8 cellular contexts compared by ENCODE assay signal in the genomic region with DNA sequence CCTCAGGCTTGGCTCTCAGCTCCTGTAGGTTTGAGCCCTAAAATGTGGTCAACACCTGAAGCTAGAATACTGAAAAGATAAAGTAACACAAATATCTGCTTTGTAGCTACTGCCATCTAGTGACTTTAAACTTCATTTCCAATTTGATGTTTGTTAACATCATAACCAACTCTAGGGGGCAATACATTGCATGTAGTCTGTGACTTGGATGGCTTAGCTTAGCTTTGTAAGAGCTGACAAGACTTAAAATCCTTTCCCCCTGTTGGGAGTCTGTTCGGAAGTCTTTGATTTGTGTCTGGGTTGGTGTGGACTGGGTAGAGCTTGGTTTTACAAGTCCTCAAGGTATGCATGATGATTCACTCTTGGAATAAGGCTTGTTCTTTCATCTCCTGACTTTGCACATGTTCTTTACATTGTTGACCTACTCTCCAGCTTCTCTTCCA. TPM values are rescaled to one million over a fixed set of nuclear protein-coding genes. Genes with fewer than 3 reads are reported as not detected.
A peak's percentile ranks its signal among the peaks of the same experiment; 100 is the strongest.
DNase-seq lines count a peak whose midpoint lies in the region; ATAC-seq, FAIRE-seq and TF ChIP-seq lines count a peak whose summit lies in the region.

No MANE protein-coding gene starts in this region.

- H3K9me2 ChIP-seq in MM.1S (replicated peaks; ENCODE audit: insufficient read depth, low read length): no peaks in the 10 kb centered on the region

- H3K27me3 Mint-ChIP-seq in nephron (ENCODE audit: low read depth): no peaks in the 10 kb centered on the region

- H3K79me2 ChIP-seq in MM.1S (ENCODE audit: low read length): no peaks in the 10 kb centered on the region
- H3K79me2 ChIP-seq in endothelial cell of umbilical vein (ENCODE audit: control insufficient read depth, insufficient read depth, low read length): no peaks in the 10 kb centered on the region

- H3K36me3 Mint-ChIP-seq in nephron (ENCODE audit: low read depth): no peaks in the 10 kb centered on the region

- TF ChIP-seq CTCF in MM.1S (IDR thresholded peaks at IDR 0.05; ENCODE audit: low read length) (peak; percentile 99), RWPE1 (conservative IDR thresholded peaks at IDR 0.05; ENCODE audit: low read depth) (peak; percentile 71), endothelial cell of umbilical vein (IDR thresholded peaks at IDR 0.05; ENCODE audit: extremely low read depth in 1 of 2, insufficient read depth in 1 of 2, low read depth in 1 of 2, low read length in 2 of 2) (peak; percentile 62 to 71), nephron (IDR thresholded peaks at IDR 0.05; ENCODE audit: unreplicated experiment in 3 of 3) (peak; percentile 77 to 94 (median 81))

- no peaks in the 10 kb centered on the region for H3K36me3 ChIP-seq in MM.1S (replicated peaks; ENCODE audit: insufficient read depth, low read length)
- H3K36me3 ChIP-seq in endothelial cell of umbilical vein (ENCODE audit: control insufficient read depth in 2 of 2, extremely low read depth in 1 of 2, insufficient read depth in 2 of 2, low read length in 2 of 2): no peaks in the 10 kb centered on the region

- H3K4me3 ChIP-seq in MM.1S (ENCODE audit: low read length) (no peak overlapping the region), endothelial cell of umbilical vein (replicated peaks in 1 of 3; ENCODE audit: insufficient read depth in 1 of 3, low read depth in 1 of 3, low read length in 3 of 3) (no peak overlapping the region)

- H3K9me3 ChIP-seq in MM.1S (replicated peaks; ENCODE audit: insufficient read depth, low read length): no peaks in the 10 kb centered on the region
- H3K9me3 ChIP-seq in endothelial cell of umbilical vein (replicated peaks; ENCODE audit: control insufficient read depth, insufficient read depth, low read length): no peaks in the 10 kb centered on the region

- peaks cover 4% of the 10 kb centered on the region for H3K9me3 Mint-ChIP-seq in nephron

- POLR2A ChIA-PET in RWPE1 (lab: Yijun Ruan, JAX; ENCODE audit: low non-redundant PET): no interaction called here
- POLR2A ChIA-PET in endothelial cell of umbilical vein (lab: Charles Lee): no interaction called here

- H4K20me1 ChIP-seq in MM.1S (ENCODE audit: insufficient read depth, low read length) (no peaks in the 10 kb centered on the region), endothelial cell of umbilical vein (replicated peaks; ENCODE audit: control insufficient read depth, extremely low read depth, insufficient read depth, low read length) (no peaks in the 10 kb centered on the region)

- intact Hi-C loops in endothelial cell of umbilical vein (cut with micrococcal nuclease): loop anchor here (1.0 to 5.0 kb wide), 6 partner anchors 98 to 504 kb away; partner anchors contain the start of gene EXOG

- H3K27me3 ChIP-seq in MM.1S (replicated peaks; ENCODE audit: insufficient read depth, low read length) (no peaks in the 10 kb centered on the region), endothelial cell of umbilical vein (ENCODE audit: control insufficient read depth in 2 of 2, insufficient read depth in 2 of 2, low read length in 2 of 2) (no peaks in the 10 kb centered on the region)

- H3K4me2 ChIP-seq in MM.1S (ENCODE audit: low read depth, low read length) (no peak overlapping the region), endothelial cell of umbilical vein (ENCODE audit: insufficient read depth, low read length) (no peak overlapping the region)

- H3K9me1 ChIP-seq in endothelial cell of umbilical vein (replicated peaks; ENCODE audit: control insufficient read depth, extremely low read depth, insufficient read depth, low read length): no peaks in the 10 kb centered on the region

- H2AFZ ChIP-seq in MM.1S (ENCODE audit: low read length) (no peak overlapping the region), endothelial cell of umbilical vein (ENCODE audit: low read depth, low read length) (no peak overlapping the region)

- FAIRE-seq in endothelial cell of umbilical vein (lab: Jason Lieb, UNC): peak; percentile 82

- peak overlapping the region in 1 of 3 experiments; percentile 20 for H3K27ac Mint-ChIP-seq in nephron

- H3K4me3 Mint-ChIP-seq in nephron: no peak overlapping the region

- TF ChIP-seq POLR2A in endothelial cell of umbilical vein (IDR thresholded peaks at IDR 0.05; ENCODE audit: low read depth, low read length): no peak

- BruUV-seq in endothelial cell of umbilical vein (replicated peaks; lab: Mats Ljungman, UMichigan): no TSS peak

- H3K4me1 ChIP-seq in MM.1S (ENCODE audit: low read length): no peaks in the 10 kb centered on the region
- no peaks in the 10 kb centered on the region for H3K4me1 ChIP-seq in endothelial cell of umbilical vein (ENCODE audit: control insufficient read depth, extremely low read depth, insufficient read depth, low read length)

- ATAC-seq in GM21619 (IDR thresholded peaks at IDR 0.05; ENCODE audit: unreplicated experiment): peak; percentile 89
- ATAC-seq in HG03565 (IDR thresholded peaks at IDR 0.05; ENCODE audit: unreplicated experiment): no peak

- H3K4me1 Mint-ChIP-seq in nephron: no peaks in the 10 kb centered on the region

- H3K9ac ChIP-seq in MM.1S (ENCODE audit: low read length): no peak overlapping the region
- no peak overlapping the region for H3K9ac ChIP-seq in endothelial cell of umbilical vein (replicated peaks; ENCODE audit: extremely low read depth, insufficient read depth, low read length)

- DNase-seq in ELR (ENCODE audit: low read depth): peak; percentile 79
- peak; percentile 83 for DNase-seq in MM.1S
- peak; percentile 32 for DNase-seq in RWPE1 (ENCODE audit: low spot score)
- DNase-seq in endothelial cell of umbilical vein (ENCODE audit: low read depth, low spot score): peak; percentile 70
- DNase-seq in activated gamma-delta T cell (lab: John Stamatoyannopoulos, UW): no peak

- dilution Hi-C loops in endothelial cell of umbilical vein (cut with MboI; ENCODE audit: extremely low pct_ligation_motif_present, low sequenced_read_pairs): no loop called here

- no peak overlapping the region for H3K27ac ChIP-seq in MM.1S (ENCODE audit: low read length)
- no peak overlapping the region for H3K27ac ChIP-seq in RWPE1
- H3K27ac ChIP-seq in endothelial cell of umbilical vein (ENCODE audit: insufficient read depth, low read depth, low read length): no peak overlapping the region

- CTCF ChIA-PET in RWPE1 (lab: Yijun Ruan, JAX) (interaction anchor here (0.5 to 1.4 kb wide), 10 partner anchors 10 to 479 kb away, joined by 3 to 7 read pairs (median 4); no protein-coding TSS in a partner anchor), endothelial cell of umbilical vein (lab: Charles Lee) (interaction anchor here (0.6 to 2.6 kb wide), 62 partner anchors 9 to 653 kb away, joined by 3 to 25 read pairs (median 4); partner anchors contain the start of genes EXOG, SCN5A and XYLB)

- no peaks in the 10 kb centered on the region for H3F3A ChIP-seq in MM.1S (ENCODE audit: insufficient read depth, low read length)

TF ChIP-seq in endothelial cell of umbilical vein, 7 proteins besides CTCF, POLR2A, EP300 and RAD21:
- TF ChIP-seq JUN (IDR thresholded peaks at IDR 0.05; ENCODE audit: borderline replicate concordance, insufficient read depth, insufficient read length, low read depth) (no peak), FOS (IDR thresholded peaks at IDR 0.05; ENCODE audit: borderline replicate concordance, insufficient read depth, low read length) (no peak), MAX (IDR thresholded peaks at IDR 0.05; ENCODE audit: insufficient read depth, insufficient read length) (no peak), GATA2 (IDR thresholded peaks at IDR 0.05; ENCODE audit: insufficient read depth, insufficient read length, low read depth, low read length) (no peak), POLR2AphosphoS5 (IDR thresholded peaks at IDR 0.05; ENCODE audit: insufficient read depth, low read depth, low read length) (no peak)

RNA-seq across cellular contexts. Expression of gene SCN11A, which starts 51.7 kb away (rescaled TPM):
- total RNA-seq in endothelial cell of umbilical vein: 0.07 TPM in 1 of 2 replicates, not detected in the other
- 0.05 and 0.06 TPM in 2 replicates for polyA plus RNA-seq in endothelial cell of umbilical vein
- 0.01 TPM in 1 of 2 replicates, not detected in the other for polyA plus RNA-seq in endothelial cell of umbilical vein (2011; cell fraction: cytosol; rRNA removed)
- 0.36 and 0.50 TPM in 2 replicates for polyA plus RNA-seq in endothelial cell of umbilical vein (2011; cell fraction: nucleus; rRNA removed)
- 0.04 TPM in 1 of 2 replicates, not detected in the other for polyA plus RNA-seq in endothelial cell of umbilical vein (2012)
- 0.04 and 0.10 TPM in 2 replicates for polyA minus RNA-seq in endothelial cell of umbilical vein
- not detected for polyA minus RNA-seq in endothelial cell of umbilical vein (2011; cell fraction: cytosol; rRNA and poly(A)+ RNA removed)
- 0.19 TPM in 2 replicates for polyA minus RNA-seq in endothelial cell of umbilical vein (2011; cell fraction: nucleus; rRNA and poly(A)+ RNA removed)

RNA-seq across cellular contexts. Expression of gene WDR48, which starts 51.8 kb away (rescaled TPM):
- 25.3 and 31.2 TPM in 2 replicates for total RNA-seq in endothelial cell of umbilical vein
- polyA plus RNA-seq in endothelial cell of umbilical vein: 11.5 and 13.7 TPM in 2 replicates
- polyA plus RNA-seq in endothelial cell of umbilical vein (2011; cell fraction: cytosol; rRNA removed): 12.0 and 12.2 TPM in 2 replicates
- 28.9 and 33.9 TPM in 2 replicates for polyA plus RNA-seq in endothelial cell of umbilical vein (2011; cell fraction: nucleus; rRNA removed)
- 19.0 and 25.6 TPM in 2 replicates for polyA plus RNA-seq in endothelial cell of umbilical vein (2012)
- 23.7 and 39.7 TPM in 2 replicates for polyA minus RNA-seq in endothelial cell of umbilical vein
- 18.0 TPM for polyA minus RNA-seq in endothelial cell of umbilical vein (2011; cell fraction: cytosol; rRNA and poly(A)+ RNA removed)
- polyA minus RNA-seq in endothelial cell of umbilical vein (2011; cell fraction: nucleus; rRNA and poly(A)+ RNA removed): 27.3 and 32.9 TPM in 2 replicates
